In the genomic region with DNA sequence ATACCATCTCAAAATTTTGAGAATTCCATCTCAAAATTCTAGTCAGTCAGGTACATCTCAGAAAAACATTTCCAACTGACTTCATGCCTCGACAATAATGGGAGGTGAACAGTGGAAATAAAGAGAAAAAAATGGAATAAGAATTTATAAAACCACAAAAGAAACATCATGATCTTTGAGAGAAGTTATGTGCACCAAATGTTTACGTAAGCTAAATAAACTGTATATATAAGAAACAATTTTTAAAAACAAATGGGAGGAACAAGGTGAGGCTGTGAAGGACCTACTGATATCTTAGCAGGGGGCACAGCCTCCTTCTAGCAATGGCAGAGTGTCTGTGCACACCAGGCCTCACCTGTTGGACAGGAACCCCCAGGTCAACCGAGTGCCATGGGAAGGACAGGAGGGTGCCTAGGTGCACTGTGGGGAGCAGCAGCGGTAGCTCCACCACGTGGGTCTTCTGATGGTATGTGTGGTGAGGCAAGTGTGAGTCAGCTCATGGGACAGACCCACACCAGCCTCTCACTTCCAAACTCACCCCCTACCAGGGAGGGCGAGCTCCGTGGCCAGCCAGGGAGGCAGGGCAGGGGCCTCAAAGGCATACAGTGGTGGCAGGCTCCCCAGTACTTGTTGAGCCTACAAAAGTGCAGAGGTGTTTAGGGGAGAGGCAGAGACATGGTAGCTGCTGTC, we compare ENCODE assay signal across 1 cellular context.
TF ChIP-seq lines count a peak whose summit lies in the region.

No MANE protein-coding gene starts in this region.

TF ChIP-seq in HepG2, 621 proteins besides CTCF, POLR2A, EP300 and RAD21 (continued from another document):
- TF ChIP-seq, protein P1, sequence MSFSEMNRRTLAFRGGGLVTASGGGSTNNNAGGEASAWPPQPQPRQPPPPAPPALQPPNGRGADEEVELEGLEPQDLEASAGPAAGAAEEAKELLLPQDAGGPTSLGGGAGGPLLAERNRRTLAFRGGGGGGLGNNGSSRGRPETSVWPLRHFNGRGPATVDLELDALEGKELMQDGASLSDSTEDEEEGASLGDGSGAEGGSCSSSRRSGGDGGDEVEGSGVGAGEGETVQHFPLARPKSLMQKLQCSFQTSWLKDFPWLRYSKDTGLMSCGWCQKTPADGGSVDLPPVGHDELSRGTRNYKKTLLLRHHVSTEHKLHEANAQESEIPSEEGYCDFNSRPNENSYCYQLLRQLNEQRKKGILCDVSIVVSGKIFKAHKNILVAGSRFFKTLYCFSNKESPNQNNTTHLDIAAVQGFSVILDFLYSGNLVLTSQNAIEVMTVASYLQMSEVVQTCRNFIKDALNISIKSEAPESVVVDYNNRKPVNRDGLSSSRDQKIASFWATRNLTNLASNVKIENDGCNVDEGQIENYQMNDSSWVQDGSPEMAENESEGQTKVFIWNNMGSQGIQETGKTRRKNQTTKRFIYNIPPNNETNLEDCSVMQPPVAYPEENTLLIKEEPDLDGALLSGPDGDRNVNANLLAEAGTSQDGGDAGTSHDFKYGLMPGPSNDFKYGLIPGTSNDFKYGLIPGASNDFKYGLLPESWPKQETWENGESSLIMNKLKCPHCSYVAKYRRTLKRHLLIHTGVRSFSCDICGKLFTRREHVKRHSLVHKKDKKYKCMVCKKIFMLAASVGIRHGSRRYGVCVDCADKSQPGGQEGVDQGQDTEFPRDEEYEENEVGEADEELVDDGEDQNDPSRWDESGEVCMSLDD (CRISPR knock-in tag; IDR thresholded peaks at IDR 0.05; ENCODE audit: borderline replicate concordance) = no peak
- TF ChIP-seq ZNF644 (CRISPR knock-in tag; IDR thresholded peaks at IDR 0.05; ENCODE audit: low read depth) = no peak
- no peak for TF ChIP-seq PITX1 (CRISPR knock-in tag; IDR thresholded peaks at IDR 0.05)
- TF ChIP-seq PPARG (CRISPR knock-in tag; conservative IDR thresholded peaks at IDR 0.05) = no peak
- TF ChIP-seq RELA (CRISPR knock-in tag; IDR thresholded peaks at IDR 0.05) = no peak
- no peak for TF ChIP-seq CENPT (CRISPR knock-in tag; IDR thresholded peaks at IDR 0.05; ENCODE audit: low read depth)
- no peak for TF ChIP-seq CBX2 (IDR thresholded peaks at IDR 0.05; ENCODE audit: low read depth, low read length)
- TF ChIP-seq CBX2 (CRISPR knock-in tag; IDR thresholded peaks at IDR 0.05; ENCODE audit: low read depth) = no peak
- TF ChIP-seq, protein P2, sequence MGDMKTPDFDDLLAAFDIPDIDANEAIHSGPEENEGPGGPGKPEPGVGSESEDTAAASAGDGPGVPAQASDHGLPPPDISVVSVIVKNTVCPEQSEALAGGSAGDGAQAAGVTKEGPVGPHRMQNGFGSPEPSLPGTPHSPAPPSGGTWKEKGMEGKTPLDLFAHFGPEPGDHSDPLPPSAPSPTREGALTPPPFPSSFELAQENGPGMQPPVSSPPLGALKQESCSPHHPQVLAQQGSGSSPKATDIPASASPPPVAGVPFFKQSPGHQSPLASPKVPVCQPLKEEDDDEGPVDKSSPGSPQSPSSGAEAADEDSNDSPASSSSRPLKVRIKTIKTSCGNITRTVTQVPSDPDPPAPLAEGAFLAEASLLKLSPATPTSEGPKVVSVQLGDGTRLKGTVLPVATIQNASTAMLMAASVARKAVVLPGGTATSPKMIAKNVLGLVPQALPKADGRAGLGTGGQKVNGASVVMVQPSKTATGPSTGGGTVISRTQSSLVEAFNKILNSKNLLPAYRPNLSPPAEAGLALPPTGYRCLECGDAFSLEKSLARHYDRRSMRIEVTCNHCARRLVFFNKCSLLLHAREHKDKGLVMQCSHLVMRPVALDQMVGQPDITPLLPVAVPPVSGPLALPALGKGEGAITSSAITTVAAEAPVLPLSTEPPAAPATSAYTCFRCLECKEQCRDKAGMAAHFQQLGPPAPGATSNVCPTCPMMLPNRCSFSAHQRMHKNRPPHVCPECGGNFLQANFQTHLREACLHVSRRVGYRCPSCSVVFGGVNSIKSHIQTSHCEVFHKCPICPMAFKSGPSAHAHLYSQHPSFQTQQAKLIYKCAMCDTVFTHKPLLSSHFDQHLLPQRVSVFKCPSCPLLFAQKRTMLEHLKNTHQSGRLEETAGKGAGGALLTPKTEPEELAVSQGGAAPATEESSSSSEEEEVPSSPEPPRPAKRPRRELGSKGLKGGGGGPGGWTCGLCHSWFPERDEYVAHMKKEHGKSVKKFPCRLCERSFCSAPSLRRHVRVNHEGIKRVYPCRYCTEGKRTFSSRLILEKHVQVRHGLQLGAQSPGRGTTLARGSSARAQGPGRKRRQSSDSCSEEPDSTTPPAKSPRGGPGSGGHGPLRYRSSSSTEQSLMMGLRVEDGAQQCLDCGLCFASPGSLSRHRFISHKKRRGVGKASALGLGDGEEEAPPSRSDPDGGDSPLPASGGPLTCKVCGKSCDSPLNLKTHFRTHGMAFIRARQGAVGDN (CRISPR knock-in tag; IDR thresholded peaks at IDR 0.05) = peak; percentile 29
- TF ChIP-seq TBX2 (CRISPR knock-in tag; IDR thresholded peaks at IDR 0.05; ENCODE audit: borderline replicate concordance) = no peak
- TF ChIP-seq, protein P3, sequence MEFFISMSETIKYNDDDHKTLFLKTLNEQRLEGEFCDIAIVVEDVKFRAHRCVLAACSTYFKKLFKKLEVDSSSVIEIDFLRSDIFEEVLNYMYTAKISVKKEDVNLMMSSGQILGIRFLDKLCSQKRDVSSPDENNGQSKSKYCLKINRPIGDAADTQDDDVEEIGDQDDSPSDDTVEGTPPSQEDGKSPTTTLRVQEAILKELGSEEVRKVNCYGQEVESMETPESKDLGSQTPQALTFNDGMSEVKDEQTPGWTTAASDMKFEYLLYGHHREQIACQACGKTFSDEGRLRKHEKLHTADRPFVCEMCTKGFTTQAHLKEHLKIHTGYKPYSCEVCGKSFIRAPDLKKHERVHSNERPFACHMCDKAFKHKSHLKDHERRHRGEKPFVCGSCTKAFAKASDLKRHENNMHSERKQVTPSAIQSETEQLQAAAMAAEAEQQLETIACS (CRISPR knock-in tag; IDR thresholded peaks at IDR 0.05) = no peak
- TF ChIP-seq, protein P4, sequence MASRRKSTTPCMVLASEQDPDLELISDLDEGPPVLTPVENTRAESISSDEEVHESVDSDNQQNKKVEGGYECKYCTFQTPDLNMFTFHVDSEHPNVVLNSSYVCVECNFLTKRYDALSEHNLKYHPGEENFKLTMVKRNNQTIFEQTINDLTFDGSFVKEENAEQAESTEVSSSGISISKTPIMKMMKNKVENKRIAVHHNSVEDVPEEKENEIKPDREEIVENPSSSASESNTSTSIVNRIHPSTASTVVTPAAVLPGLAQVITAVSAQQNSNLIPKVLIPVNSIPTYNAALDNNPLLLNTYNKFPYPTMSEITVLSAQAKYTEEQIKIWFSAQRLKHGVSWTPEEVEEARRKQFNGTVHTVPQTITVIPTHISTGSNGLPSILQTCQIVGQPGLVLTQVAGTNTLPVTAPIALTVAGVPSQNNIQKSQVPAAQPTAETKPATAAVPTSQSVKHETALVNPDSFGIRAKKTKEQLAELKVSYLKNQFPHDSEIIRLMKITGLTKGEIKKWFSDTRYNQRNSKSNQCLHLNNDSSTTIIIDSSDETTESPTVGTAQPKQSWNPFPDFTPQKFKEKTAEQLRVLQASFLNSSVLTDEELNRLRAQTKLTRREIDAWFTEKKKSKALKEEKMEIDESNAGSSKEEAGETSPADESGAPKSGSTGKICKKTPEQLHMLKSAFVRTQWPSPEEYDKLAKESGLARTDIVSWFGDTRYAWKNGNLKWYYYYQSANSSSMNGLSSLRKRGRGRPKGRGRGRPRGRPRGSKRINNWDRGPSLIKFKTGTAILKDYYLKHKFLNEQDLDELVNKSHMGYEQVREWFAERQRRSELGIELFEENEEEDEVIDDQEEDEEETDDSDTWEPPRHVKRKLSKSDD (CRISPR knock-in tag; IDR thresholded peaks at IDR 0.05; ENCODE audit: low read depth) = no peak
TF ChIP-seq in HepG2: peak in this region for 12.
